In genomic region chr12:103715494-103715893, GRCh38 we compare ENCODE assay signal across 29 cellular contexts.
"Had no signal": no experiment of that assay in that cellular context is flagged by ENCODE, and none has a peak within 500 bp of the region (broad histone marks: within the 10 kb centered on the region; RNA-seq: fewer than 3 reads in every experiment).

No MANE protein-coding gene starts in this region.

- H3K4me2 ChIP-seq: neural progenitor cell, smooth muscle cell had no signal

- H3K9me3 ChIP-seq: ovary, psoas muscle, right lobe of liver, sigmoid colon, spleen, suprapubic skin, testis, tibial artery, transverse colon, upper lobe of right lung, uterus had no signal

- H3K4me1 ChIP-seq: neural progenitor cell, parathyroid adenoma, psoas muscle, right lobe of liver, sigmoid colon, spleen, suprapubic skin, testis, tibial artery, transverse colon, upper lobe of right lung, uterus had no signal

- H2AFZ ChIP-seq: neural progenitor cell, parathyroid adenoma had no signal

- H3K4me3 ChIP-seq: neural progenitor cell, ovary, psoas muscle, right lobe of liver, sigmoid colon, skin epidermis, smooth muscle cell, spleen, suprapubic skin, testis, tibial artery, transverse colon, upper lobe of right lung, uterus had no signal

- H3K79me2 ChIP-seq: parathyroid adenoma had no signal

- H3K27me3 ChIP-seq: neural progenitor cell, ovary, right lobe of liver, sigmoid colon, spleen, suprapubic skin, testis, tibial artery, transverse colon, upper lobe of right lung, uterus had no signal

- H3K9ac ChIP-seq: neural progenitor cell, parathyroid adenoma had no signal

- ATAC-seq: naive thymus-derived CD8-positive, alpha-beta T cell; right cardiac atrium; right lobe of liver; stimulated activated memory B cell treated with anti-CD40 and anti-IgM and Interleukin-4, amounts not matched to agents 10 μg/mL and 1 μg/mL and 100 μg/mL, for 72 hours; stimulated activated naive CD8-positive, alpha-beta T cell treated with anti-CD3 and anti-CD28 coated beads, Interleukin-15, amount 100 ng/mL, for 72 hours; stimulated activated naive CD8-positive, alpha-beta T cell treated with anti-CD3 and anti-CD28 coated beads, Interleukin-15, Interleukin-2, amounts not matched to agents 100 U/mL and 50 U/mL, for 24 hours; upper lobe of right lung had no signal

- H3K36me3 ChIP-seq: neural progenitor cell, ovary, right lobe of liver, sigmoid colon, suprapubic skin, tibial artery, transverse colon, upper lobe of right lung, uterus had no signal

- H3K27ac ChIP-seq: neural progenitor cell, ovary, parathyroid adenoma, psoas muscle, right lobe of liver, sigmoid colon, skin epidermis, spleen, suprapubic skin, testis, tibial artery, transverse colon, upper lobe of right lung, uterus had no signal

- DNase-seq: naive thymus-derived CD8-positive, alpha-beta T cell; occipital lobe; ovary; posterior cingulate gyrus; psoas muscle; right cardiac atrium; right lobe of liver; sigmoid colon; spleen; stimulated activated CD4-positive, alpha-beta T cell treated with anti-CD3 and anti-CD28 coated beads, Interleukin-12 subunit alpha, Interleukin-12 subunit beta, amount 100 ng/mL, for 4 hours; stimulated activated CD4-positive, alpha-beta T cell treated with anti-CD3 and anti-CD28 coated beads, Interleukin-1b, Interleukin-23, amount 100 ng/mL, for 48 hours; stimulated activated CD4-positive, alpha-beta T cell treated with anti-CD3 and anti-CD28 coated beads, Interleukin-4, amount 100 ng/mL, for 1 hour; stimulated activated CD4-positive, alpha-beta T cell treated with anti-CD3 and anti-CD28 coated beads, Interleukin-4, amount 100 ng/mL, for 4 hours; stimulated activated CD8-positive, alpha-beta memory T cell treated with anti-CD3 and anti-CD28 coated beads, Interleukin-4, amount 100 ng/mL, for 48 hours; stimulated activated naive CD4-positive, alpha-beta T cell; stimulated activated naive CD8-positive, alpha-beta T cell treated with anti-CD3 and anti-CD28 coated beads, Interleukin-15, amount 100 ng/mL, for 72 hours; stimulated activated naive CD8-positive, alpha-beta T cell treated with anti-CD3 and anti-CD28 coated beads, Interleukin-15, Interleukin-2, amounts not matched to agents 100 U/mL and 50 U/mL, for 24 hours; substantia nigra; testis; tibial artery; transverse colon; upper lobe of right lung; uterus had no signal
